Comparison of ENCODE assay signal across 12 cellular contexts in the genomic region with DNA sequence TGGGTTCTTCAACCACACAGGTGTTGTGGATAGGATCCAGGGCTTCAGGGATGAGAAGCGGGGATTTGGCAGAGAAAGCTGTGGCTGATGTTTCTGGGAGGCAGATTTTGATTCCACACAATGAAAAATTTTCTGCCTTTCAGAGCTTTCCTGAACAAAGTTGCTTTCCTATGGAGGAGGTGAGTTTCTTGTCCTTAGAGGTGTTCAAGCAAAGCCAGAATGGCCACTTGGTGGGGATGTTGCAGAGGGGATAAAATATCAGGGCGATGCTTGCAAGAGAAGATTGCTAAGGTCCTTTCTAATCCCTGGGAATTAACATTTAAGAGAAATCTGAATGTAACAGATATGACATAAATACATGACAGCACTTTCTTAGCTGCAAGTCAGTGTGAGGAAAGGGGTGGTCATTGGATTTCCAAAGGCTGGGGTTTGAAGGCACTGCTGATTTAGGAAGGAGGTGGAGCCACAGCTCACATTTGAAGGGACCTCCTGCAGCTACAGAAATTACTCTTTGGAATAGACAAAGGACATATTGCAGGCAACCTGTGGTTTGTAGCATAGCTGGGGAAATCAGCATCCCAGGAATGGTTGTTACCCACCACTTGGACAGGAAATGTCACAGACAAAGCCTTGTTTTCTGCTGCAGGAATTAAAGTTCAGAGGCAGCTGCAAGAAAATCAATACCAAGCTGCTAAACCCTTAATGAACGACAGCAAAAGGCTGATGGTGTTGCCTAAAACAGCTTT.
DNase-seq lines count a peak whose midpoint lies in the region; ATAC-seq and TF ChIP-seq lines count a peak whose summit lies in the region.
"Had no signal": no experiment of that assay in that cellular context is flagged by ENCODE, and none has a peak within 500 bp of the region (broad histone marks: within the 10 kb centered on the region; RNA-seq: fewer than 3 reads in every experiment).

No MANE protein-coding gene starts in this region.

- peak; percentile 57 for TF ChIP-seq CTCF in Loucy (conservative IDR thresholded peaks at IDR 0.05; ENCODE audit: low read length)
- peak; percentile 65 for TF ChIP-seq CTCF in VCaP (conservative IDR thresholded peaks at IDR 0.05)
- peak; percentile 53 for TF ChIP-seq CTCF in neural cell (IDR thresholded peaks at IDR 0.05; ENCODE audit: poor library complexity, severe bottlenecking)
- TF ChIP-seq CTCF in esophagus squamous epithelium (IDR thresholded peaks at IDR 0.05) = peak in 3 of 6 experiments; percentile 25 to 70 (median 43)

- no peaks in the 10 kb centered on the region for H3K4me1 ChIP-seq in Loucy (ENCODE audit: insufficient read depth, low read length, poor library complexity, severe bottlenecking)
- peaks cover 0 to 46% (median 7%) of the 10 kb centered on the region in 3 donors for H3K4me1 ChIP-seq in esophagus squamous epithelium
- H3K4me1 ChIP-seq: pancreas had no signal

- no peaks in the 10 kb centered on the region for H3K27me3 ChIP-seq in Loucy (ENCODE audit: insufficient read depth, low read length, poor library complexity, severe bottlenecking)
- H3K27me3 ChIP-seq in neural cell (ENCODE audit: insufficient read depth, low read depth, low read length) = no peaks in the 10 kb centered on the region
- H3K27me3 ChIP-seq in esophagus squamous epithelium = no peaks in the 10 kb centered on the region
- H3K27me3 ChIP-seq: pancreas had no signal

- DNase-seq in NCI-H345 (lab: John Stamatoyannopoulos, UW) = peak; percentile 41
- DNase-seq in NCI-H345 treated with DMSO at 0.1 percent for 48 hours (lab: John Stamatoyannopoulos, UW; ENCODE audit: unreplicated experiment) = no peak
- no peak for DNase-seq in esophagus squamous epithelium (lab: John Stamatoyannopoulos, UW)
- DNase-seq in GM19240 (ENCODE audit: insufficient read length, low spot score) = no peak
- DNase-seq: activated naive CD8-positive, alpha-beta T cell treated with anti-CD3 and anti-CD28 coated beads for 36 hours; effector CD4-positive, alpha-beta T cell; NK-92 treated with Interleukin-12 subunit alpha and Interleukin-12 subunit beta, amount 100 ng/mL, for 24 hours; pancreas had no signal

- no peak for TF ChIP-seq EP300 in neural cell (conservative IDR thresholded peaks at IDR 0.05; ENCODE audit: poor library complexity, severe bottlenecking)

- no peak overlapping the region for H3K9ac ChIP-seq in Loucy (ENCODE audit: low read depth, low read length, poor library complexity, severe bottlenecking)
- no peak overlapping the region for H3K9ac ChIP-seq in neural cell (ENCODE audit: low read length)

- intact Hi-C loops in esophagus squamous epithelium (cut with DNase I) = loop anchor here (10.0 kb wide), 1 partner anchor 1306 kb away; no protein-coding TSS in a partner anchor

- H3K27ac ChIP-seq in VCaP (no peak overlapping the region), neural cell (ENCODE audit: low read length) (no peak overlapping the region), esophagus squamous epithelium (peak overlapping the region in 2 of 4 donors; percentile 15 to 84)
- H3K27ac ChIP-seq: pancreas had no signal

- H4K20me1 ChIP-seq in Loucy (ENCODE audit: insufficient read depth, low read length, poor library complexity, severe bottlenecking) (no peaks in the 10 kb centered on the region), neural cell (ENCODE audit: insufficient read depth) (no peaks in the 10 kb centered on the region)

- TF ChIP-seq RAD21 in neural cell (conservative IDR thresholded peaks at IDR 0.05) = peak; percentile 63

- H3K9me2 ChIP-seq in Loucy (replicated peaks; ENCODE audit: low read depth, low read length) = no peaks in the 10 kb centered on the region
- H3K9me2 ChIP-seq in neural cell (ENCODE audit: insufficient read depth, low read length) = no peaks in the 10 kb centered on the region

- H3K79me2 ChIP-seq in Loucy (ENCODE audit: insufficient read depth, low read length) = no peaks in the 10 kb centered on the region
- no peaks in the 10 kb centered on the region for H3K79me2 ChIP-seq in neural cell (replicated peaks; ENCODE audit: insufficient read depth, low read length)

- H2AFZ ChIP-seq in Loucy (ENCODE audit: low read length) (no peak overlapping the region), neural cell (ENCODE audit: low read depth, low read length) (no peak overlapping the region)

- ATAC-seq in GM19324 (IDR thresholded peaks at IDR 0.05; ENCODE audit: low FRiP score, unreplicated experiment) = no peak

- H3K4me3 ChIP-seq in Loucy (ENCODE audit: low read length, poor library complexity, severe bottlenecking) (no peak overlapping the region), neural cell (ENCODE audit: low read length) (no peak overlapping the region), esophagus squamous epithelium (no peak overlapping the region)
- H3K4me3 ChIP-seq: pancreas had no signal

- H3K4me2 ChIP-seq in Loucy (ENCODE audit: low read depth, low read length, poor library complexity, severe bottlenecking) (no peak overlapping the region), neural cell (ENCODE audit: low read length) (no peak overlapping the region)

- no peaks in the 10 kb centered on the region for H3F3A ChIP-seq in Loucy (ENCODE audit: low read depth)
- no peaks in the 10 kb centered on the region for H3F3A ChIP-seq in neural cell (ENCODE audit: insufficient read depth, low read length, poor library complexity, severe bottlenecking)

- TF ChIP-seq POLR2A in esophagus squamous epithelium (IDR thresholded peaks at IDR 0.05) = no peak

- no peaks in the 10 kb centered on the region for H3K9me3 ChIP-seq in Loucy (ENCODE audit: insufficient read depth, low read depth, low read length)
- H3K9me3 ChIP-seq in neural cell (ENCODE audit: low read length) = no peaks in the 10 kb centered on the region
- H3K9me3 ChIP-seq in esophagus squamous epithelium = no peaks in the 10 kb centered on the region
- H3K9me3 ChIP-seq: pancreas had no signal

- H3K36me3 ChIP-seq in Loucy (ENCODE audit: insufficient read depth, low read length) (no peaks in the 10 kb centered on the region), neural cell (ENCODE audit: insufficient read depth, low read length) (no peaks in the 10 kb centered on the region), esophagus squamous epithelium (no peaks in the 10 kb centered on the region)
- H3K36me3 ChIP-seq: pancreas had no signal

- 38 to 54% methylated on average over 3 of the region's 3 CpGs for WGBS in esophagus squamous epithelium, 2 donors

TF ChIP-seq in neural cell, 6 proteins besides CTCF, POLR2A, EP300 and RAD21:
- TF ChIP-seq EZH2 (IDR thresholded peaks at IDR 0.05; ENCODE audit: borderline replicate concordance, insufficient read depth, low read length, poor library complexity, severe bottlenecking) (no peak), SMC3 (conservative IDR thresholded peaks at IDR 0.05; ENCODE audit: poor library complexity) (peak; percentile 60)
TF ChIP-seq in neural cell: peak in this region for 1.
